In the genomic region with DNA sequence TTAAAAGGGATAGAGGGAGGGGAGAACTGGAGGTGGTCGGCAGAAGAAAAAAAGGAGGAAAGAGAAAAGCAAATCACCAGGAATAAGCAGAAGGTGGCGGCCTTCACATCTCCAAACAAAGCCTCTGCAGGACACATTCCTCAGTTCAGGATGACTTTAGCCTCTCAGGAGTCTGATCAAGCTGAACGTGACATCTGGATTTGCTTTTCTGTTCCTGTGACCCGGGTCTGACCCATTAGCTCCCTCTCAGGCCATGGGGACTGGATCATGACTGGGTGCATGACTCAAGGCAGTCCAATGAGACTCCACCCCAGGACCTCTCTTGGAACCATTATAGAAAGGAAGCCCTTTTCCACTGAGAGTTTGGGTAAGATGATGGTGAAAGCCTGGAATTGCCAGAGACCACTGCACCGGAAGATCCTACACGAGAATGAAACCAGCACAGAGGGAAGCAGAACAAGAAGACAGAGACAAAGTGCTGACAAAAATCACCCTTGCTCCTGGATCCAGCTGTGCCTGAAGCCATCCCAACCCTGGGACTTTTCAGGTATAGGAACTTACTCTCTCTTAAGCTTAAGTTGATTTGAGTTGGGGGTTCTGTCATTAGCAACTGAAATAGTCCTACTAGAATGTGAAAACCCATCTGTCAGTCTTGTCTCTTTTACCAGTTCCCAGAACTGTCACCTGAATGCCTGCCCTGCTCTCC, we compare ENCODE assay signal across 13 cellular contexts. TPM values are rescaled to one million over a fixed set of nuclear protein-coding genes. Genes with fewer than 3 reads are reported as not detected.
A peak's percentile ranks its signal among the peaks of the same experiment; 100 is the strongest.
DNase-seq lines count a peak whose midpoint lies in the region; ATAC-seq and TF ChIP-seq lines count a peak whose summit lies in the region.
"Had no signal": no experiment of that assay in that cellular context is flagged by ENCODE, and none has a peak within 500 bp of the region (broad histone marks: within the 10 kb centered on the region; RNA-seq: fewer than 3 reads in every experiment).

No MANE protein-coding gene starts in this region.

- H3K9me3 Mint-ChIP-seq in WTC11 = peaks cover 10% of the 10 kb centered on the region

- TF ChIP-seq CTCF in WTC11 (IDR thresholded peaks at IDR 0.05) = no peak
- TF ChIP-seq CTCF in prostate gland (IDR thresholded peaks at IDR 0.05) = no peak

- H3K4me1 ChIP-seq in mesenchymal stem cell (ENCODE audit: control insufficient read depth, insufficient read depth, low read depth, low read length) (peaks cover 1% of the 10 kb centered on the region), prostate gland (replicated peaks) (no peaks in the 10 kb centered on the region)

- no peak overlapping the region for H3K4me3 Mint-ChIP-seq in WTC11
- H3K4me3 Mint-ChIP-seq: CD14-positive monocyte had no signal

- no peak overlapping the region for H3K4me2 ChIP-seq in mesenchymal stem cell (ENCODE audit: low read length, poor library complexity, severe bottlenecking)

- no peak overlapping the region for H3K23ac ChIP-seq in mesenchymal stem cell (ENCODE audit: low read length in 2 of 2)

- no peak overlapping the region for H3K4ac ChIP-seq in mesenchymal stem cell (ENCODE audit: low read depth in 1 of 2, low read length in 2 of 2)

- CTCF ChIA-PET in WTC11 (lab: Charles Lee) = interaction anchor here (0.8 to 2.4 kb wide), 5 partner anchors 12 to 308 kb away, joined by 3 to 16 read pairs (median 3); no protein-coding TSS in a partner anchor

- H4K91ac ChIP-seq in mesenchymal stem cell (ENCODE audit: low read length) = no peak overlapping the region

- H3K36me3 Mint-ChIP-seq in WTC11 = 0 out of 2 replicates have a peak, but pooled peaks cover 7% of the 10 kb centered on the region
- H3K36me3 Mint-ChIP-seq: CD14-positive monocyte had no signal

- H3K27me3 Mint-ChIP-seq in WTC11 (ENCODE audit: low read depth) = no peaks in the 10 kb centered on the region

- H2BK15ac ChIP-seq in mesenchymal stem cell (ENCODE audit: low read depth, poor library complexity, severe bottlenecking) = no peak overlapping the region

- no peak overlapping the region for H3K4me3 ChIP-seq in mesenchymal stem cell (ENCODE audit: insufficient read depth in 1 of 2, low read depth in 1 of 2, low read length in 2 of 2)
- H3K4me3 ChIP-seq in prostate gland = no peak overlapping the region

- H2AFZ ChIP-seq in mesenchymal stem cell (ENCODE audit: low read depth, low read length) = no peak overlapping the region

- peaks cover 0 to 17% of the 10 kb centered on the region in 2 experiments for H3K27me3 ChIP-seq in mesenchymal stem cell (ENCODE audit: control insufficient read depth in 1 of 2, insufficient read depth in 1 of 2, low read length in 2 of 2)
- H3K27me3 ChIP-seq in prostate gland (replicated peaks; ENCODE audit: insufficient read depth) = no peaks in the 10 kb centered on the region

- WGBS in mesenchymal stem cell = 54% methylated on average over 6 of the region's 6 CpGs
- WGBS in prostate gland = 65% methylated on average over 6 of the region's 6 CpGs

- H2BK12ac ChIP-seq in mesenchymal stem cell (ENCODE audit: low read length in 2 of 2) = no peak overlapping the region

- intact Hi-C loops in prostate gland (cut with DNase I) = no loop called here

- H3K79me1 ChIP-seq in mesenchymal stem cell (replicated peaks; ENCODE audit: low read length, poor library complexity, severe bottlenecking) = no peaks in the 10 kb centered on the region

- no peak overlapping the region for H3K27ac Mint-ChIP-seq in WTC11

- H3K18ac ChIP-seq in mesenchymal stem cell (ENCODE audit: low read depth in 1 of 2, low read length in 2 of 2) = no peak overlapping the region

- H3K9me3 ChIP-seq in mesenchymal stem cell (ENCODE audit: control insufficient read depth, low read length) = no peaks in the 10 kb centered on the region
- no peaks in the 10 kb centered on the region for H3K9me3 ChIP-seq in prostate gland
- H3K9me3 ChIP-seq: Caco-2 had no signal

- no peak overlapping the region for H2AK5ac ChIP-seq in mesenchymal stem cell (ENCODE audit: low read length, severe bottlenecking)

- DNase-seq in EH (ENCODE audit: low read depth) = peak; percentile 43
- DNase-seq in GM04504 (ENCODE audit: low read depth) = peak; percentile 25
- no peak for DNase-seq in WTC11 (ENCODE audit: low spot score)
- no peak for DNase-seq in mesenchymal stem cell
- no peak for DNase-seq in prostate gland (ENCODE audit: low spot score)
- DNase-seq: Caco-2, DMS53, GDM1, NCI-H1092, NCI-H1694 treated with DMSO at 0.1 percent for 48 hours had no signal

- H3K27ac ChIP-seq in mesenchymal stem cell (ENCODE audit: low read length, poor library complexity, severe bottlenecking) (no peak overlapping the region), prostate gland (no peak overlapping the region)

- H4K8ac ChIP-seq in mesenchymal stem cell (ENCODE audit: low read length) = no peak overlapping the region

- H2BK5ac ChIP-seq in mesenchymal stem cell (ENCODE audit: low read depth, low read length, poor library complexity, severe bottlenecking) = no peak overlapping the region

- peak overlapping the region; percentile 47 for H3K9ac ChIP-seq in mesenchymal stem cell (ENCODE audit: low read length)

- no peak overlapping the region for H3K14ac ChIP-seq in mesenchymal stem cell (ENCODE audit: low read length in 2 of 2)

- no peak overlapping the region for H2BK120ac ChIP-seq in mesenchymal stem cell (ENCODE audit: low read depth, low read length)

- H3K36me3 ChIP-seq in mesenchymal stem cell (ENCODE audit: control insufficient read depth in 1 of 2, insufficient read depth in 2 of 2, low read depth in 1 of 2, low read length in 2 of 2) (peaks cover 0 to 24% of the 10 kb centered on the region in 2 experiments), prostate gland (no peaks in the 10 kb centered on the region)

- no peak for TF ChIP-seq POLR2A in prostate gland (IDR thresholded peaks at IDR 0.05)

- ATAC-seq in WTC11 = peak; percentile 58
- no peak for ATAC-seq in HG02981 (IDR thresholded peaks at IDR 0.05; ENCODE audit: unreplicated experiment)
- no peak for ATAC-seq in HG03039 (IDR thresholded peaks at IDR 0.05; ENCODE audit: unreplicated experiment)

- peaks cover 9% of the 10 kb centered on the region for H3K4me1 Mint-ChIP-seq in WTC11
- H3K4me1 Mint-ChIP-seq: CD14-positive monocyte had no signal

- POLR2A ChIA-PET in WTC11 (lab: Charles Lee) = no interaction called here

TF ChIP-seq in WTC11, 78 proteins besides CTCF, POLR2A, EP300 and RAD21 (continues in another document):
- TF ChIP-seq MYBL2 (CRISPR knock-in tag; IDR thresholded peaks at IDR 0.05) (no peak), NR2C2 (CRISPR knock-in tag; IDR thresholded peaks at IDR 0.05) (no peak), KAT7 (CRISPR knock-in tag; IDR thresholded peaks at IDR 0.05; ENCODE audit: borderline replicate concordance) (no peak), ERG (CRISPR knock-in tag; IDR thresholded peaks at IDR 0.05) (no peak), ELF4 (CRISPR knock-in tag; IDR thresholded peaks at IDR 0.05; ENCODE audit: low read depth) (no peak), SMAD3 (CRISPR knock-in tag; IDR thresholded peaks at IDR 0.05; ENCODE audit: borderline replicate concordance) (no peak), TEAD4 (CRISPR knock-in tag; IDR thresholded peaks at IDR 0.05) (no peak), ZNF416 (CRISPR knock-in tag; IDR thresholded peaks at IDR 0.05) (no peak)
- TF ChIP-seq, protein P1, sequence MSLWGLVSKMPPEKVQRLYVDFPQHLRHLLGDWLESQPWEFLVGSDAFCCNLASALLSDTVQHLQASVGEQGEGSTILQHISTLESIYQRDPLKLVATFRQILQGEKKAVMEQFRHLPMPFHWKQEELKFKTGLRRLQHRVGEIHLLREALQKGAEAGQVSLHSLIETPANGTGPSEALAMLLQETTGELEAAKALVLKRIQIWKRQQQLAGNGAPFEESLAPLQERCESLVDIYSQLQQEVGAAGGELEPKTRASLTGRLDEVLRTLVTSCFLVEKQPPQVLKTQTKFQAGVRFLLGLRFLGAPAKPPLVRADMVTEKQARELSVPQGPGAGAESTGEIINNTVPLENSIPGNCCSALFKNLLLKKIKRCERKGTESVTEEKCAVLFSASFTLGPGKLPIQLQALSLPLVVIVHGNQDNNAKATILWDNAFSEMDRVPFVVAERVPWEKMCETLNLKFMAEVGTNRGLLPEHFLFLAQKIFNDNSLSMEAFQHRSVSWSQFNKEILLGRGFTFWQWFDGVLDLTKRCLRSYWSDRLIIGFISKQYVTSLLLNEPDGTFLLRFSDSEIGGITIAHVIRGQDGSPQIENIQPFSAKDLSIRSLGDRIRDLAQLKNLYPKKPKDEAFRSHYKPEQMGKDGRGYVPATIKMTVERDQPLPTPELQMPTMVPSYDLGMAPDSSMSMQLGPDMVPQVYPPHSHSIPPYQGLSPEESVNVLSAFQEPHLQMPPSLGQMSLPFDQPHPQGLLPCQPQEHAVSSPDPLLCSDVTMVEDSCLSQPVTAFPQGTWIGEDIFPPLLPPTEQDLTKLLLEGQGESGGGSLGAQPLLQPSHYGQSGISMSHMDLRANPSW (CRISPR knock-in tag; conservative IDR thresholded peaks at IDR 0.05; ENCODE audit: low read depth) = no peak
- TF ChIP-seq, protein P2, sequence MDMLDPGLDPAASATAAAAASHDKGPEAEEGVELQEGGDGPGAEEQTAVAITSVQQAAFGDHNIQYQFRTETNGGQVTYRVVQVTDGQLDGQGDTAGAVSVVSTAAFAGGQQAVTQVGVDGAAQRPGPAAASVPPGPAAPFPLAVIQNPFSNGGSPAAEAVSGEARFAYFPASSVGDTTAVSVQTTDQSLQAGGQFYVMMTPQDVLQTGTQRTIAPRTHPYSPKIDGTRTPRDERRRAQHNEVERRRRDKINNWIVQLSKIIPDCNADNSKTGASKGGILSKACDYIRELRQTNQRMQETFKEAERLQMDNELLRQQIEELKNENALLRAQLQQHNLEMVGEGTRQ (CRISPR knock-in tag; IDR thresholded peaks at IDR 0.05) = no peak

RNA-seq across cellular contexts. Expression of gene RAD18, which starts 45.4 kb away (rescaled TPM):
- total RNA-seq in WTC11 (2021) (20.9 to 24.4 TPM (median 22.9 TPM) in 3 replicates), prostate gland (10 to 100 TPM; 12.2 to 15.6 TPM)
- 5.3 TPM for polyA plus RNA-seq in mesenchymal stem cell (2013, experiment 1 of 2)
- polyA plus RNA-seq in mesenchymal stem cell (2013, experiment 2 of 2) = 5.5 TPM

Comparison
In these comparisons a context has a peak if more than half of its experiments do, and no peak if none do; other contexts are left out.
1. DNase-seq: peak in EH (single experiment) and GM04504 (single experiment); none in WTC11 (single experiment), mesenchymal stem cell (single experiment) and prostate gland (single experiment).